Comparison of ENCODE assay signal across 8 cellular contexts in genomic region chr15:64856429-64857145, GRCh38. TPM values are rescaled to one million over a fixed set of nuclear protein-coding genes. Genes with fewer than 3 reads are reported as not detected.
DNase-seq lines count a peak whose midpoint lies in the region; ATAC-seq, FAIRE-seq and TF ChIP-seq lines count a peak whose summit lies in the region.

No MANE protein-coding gene starts in this region.

- H3K9me3 ChIP-seq in CD4-positive, alpha-beta memory T cell (ENCODE audit: control insufficient read depth in 1 of 2, low read length in 2 of 2), result no peaks in the 10 kb centered on the region
- no peaks in the 10 kb centered on the region for H3K9me3 ChIP-seq in ovary

- CTCF ChIA-PET in CD4-positive, alpha-beta memory T cell (lab: Charles Lee; ENCODE audit: partially characterized antibody), result interaction anchor here (0.6 to 3.1 kb wide), 8 partner anchors 10 to 50 kb away, joined by 3 to 14 read pairs (median 4); no protein-coding TSS in a partner anchor
- CTCF ChIA-PET in T-cell (lab: Charles Lee), result interaction anchor here in 1 of 2 donors (0.6 kb wide), 1 partner anchor 193 kb away, joined by 3 read pairs; no protein-coding TSS in a partner anchor

- DNase-seq in CD4-positive, alpha-beta memory T cell, result no peak
- DNase-seq in T-cell (no peak), frontal cortex (ENCODE audit: low spot score in 2 of 2) (peak; percentile 68 to 75), ovary (peak; percentile 49 to 73 (median 57)), NCI-H128 (lab: John Stamatoyannopoulos, UW; ENCODE audit: unreplicated experiment) (no peak), SIG-M5 treated with dmso at 0.1 percent for 504 hours (lab: John Stamatoyannopoulos, UW; ENCODE audit: unreplicated experiment) (no peak)
- no peak for DNase-seq in stimulated activated CD4-positive, alpha-beta T cell treated with anti-CD3 and anti-CD28 coated beads, Interleukin-15, amount 100 ng/mL, for 24 hours

- no peaks in the 10 kb centered on the region for H3K27me3 ChIP-seq in CD4-positive, alpha-beta memory T cell (ENCODE audit: insufficient read depth, low read length)
- no peaks in the 10 kb centered on the region for H3K27me3 ChIP-seq in ovary

- H3K4me1 ChIP-seq in CD4-positive, alpha-beta memory T cell (ENCODE audit: insufficient read depth, low read length), result peaks cover 55% of the 10 kb centered on the region
- H3K4me1 ChIP-seq in ovary (ENCODE audit: insufficient read depth), result peaks cover 30% of the 10 kb centered on the region

- POLR2A ChIA-PET in CD4-positive, alpha-beta memory T cell (lab: Charles Lee; ENCODE audit: partially characterized antibody), result interaction anchor here (1.1 to 2.1 kb wide), 4 partner anchors 11 to 38 kb away, joined by 3 to 17 read pairs (median 4); no protein-coding TSS in a partner anchor
- POLR2A ChIA-PET in T-cell (lab: Charles Lee), result no interaction called here

- ATAC-seq in T-cell (replicated peaks in 1 of 4) (no peak), GM18505 (IDR thresholded peaks at IDR 0.05; ENCODE audit: unreplicated experiment) (no peak)

- H3K36me3 Mint-ChIP-seq in CD4-positive, alpha-beta memory T cell, result peaks cover 19 to 80% of the 10 kb centered on the region in 2 donors
- H3K36me3 Mint-ChIP-seq in T-cell, result peaks cover 29% of the 10 kb centered on the region

- no peak for TF ChIP-seq EP300 in ovary (IDR thresholded peaks at IDR 0.05)

- peak; percentile 3 for FAIRE-seq in frontal cortex (lab: Jason Lieb, UNC)

- peaks cover 38 to 68% (median 54%) of the 10 kb centered on the region in 4 donors for H3K4me1 Mint-ChIP-seq in CD4-positive, alpha-beta memory T cell
- H3K4me1 Mint-ChIP-seq in T-cell, result peaks cover 44 to 62% (median 60%) of the 10 kb centered on the region in 3 donors

- peak overlapping the region in 5 of 8 donors; percentile 1 to 50 (median 38) for H3K4me3 Mint-ChIP-seq in CD4-positive, alpha-beta memory T cell
- no peak overlapping the region for H3K4me3 Mint-ChIP-seq in T-cell

- H3K27ac ChIP-seq in CD4-positive, alpha-beta memory T cell (ENCODE audit: low read depth, low read length), result no peak overlapping the region
- H3K27ac ChIP-seq in ovary, result peak overlapping the region; percentile 38 to 54

- H3K27ac Mint-ChIP-seq in CD4-positive, alpha-beta memory T cell, result peak overlapping the region; percentile 71 to 91 (median 79)
- peak overlapping the region; percentile 40 to 53 for H3K27ac Mint-ChIP-seq in T-cell

- H3K27me3 Mint-ChIP-seq in CD4-positive, alpha-beta memory T cell, result no peaks in the 10 kb centered on the region
- H3K27me3 Mint-ChIP-seq in T-cell, result no peaks in the 10 kb centered on the region

- no peak overlapping the region for H3K4me3 ChIP-seq in CD4-positive, alpha-beta memory T cell (ENCODE audit: low read length in 2 of 2)
- H3K4me3 ChIP-seq in ovary, result no peak overlapping the region

- no peak for TF ChIP-seq CTCF in ovary (IDR thresholded peaks at IDR 0.05)

- intact Hi-C loops in CD4-positive, alpha-beta memory T cell (cut with micrococcal nuclease), result no loop called here
- intact Hi-C loops in ovary (cut with DNase I), result no loop called here

- TF ChIP-seq POLR2A in ovary (IDR thresholded peaks at IDR 0.05) (no peak), GM18505 (IDR thresholded peaks at IDR 0.05; ENCODE audit: borderline replicate concordance, extremely low read depth, insufficient read depth, insufficient read length) (no peak)

- 16 to 22% (median 18%) methylated on average over 5 of the region's 5 CpGs for WGBS in ovary, 3 donors

- H3K36me3 ChIP-seq in CD4-positive, alpha-beta memory T cell (ENCODE audit: insufficient read depth, low read length), result peaks cover 63% of the 10 kb centered on the region
- H3K36me3 ChIP-seq in ovary, result no peaks in the 10 kb centered on the region

- no peaks in the 10 kb centered on the region for H3K9me3 Mint-ChIP-seq in CD4-positive, alpha-beta memory T cell
- H3K9me3 Mint-ChIP-seq in T-cell, result no peaks in the 10 kb centered on the region

RNA-seq across cellular contexts. Expression of gene PLEKHO2, which starts 14.9 kb away (rescaled TPM):
- total RNA-seq in CD4-positive, alpha-beta memory T cell, result 10 to 100 TPM; 22.7 to 24.1 TPM
- 10 to 100 TPM; 10.6 to 29.1 TPM for polyA plus RNA-seq in CD4-positive, alpha-beta memory T cell
- 10 to 100 TPM in 4 of 5 donors, 1 to 10 TPM in 1; 9.2 to 22.7 (median 17.1) TPM for total RNA-seq in T-cell
- total RNA-seq in frontal cortex, result 4.5 TPM
- total RNA-seq in ovary, result 10 to 100 TPM; 12.6 to 42.7 (median 27.9) TPM
- 10 to 100 TPM; 16.6 to 19.5 TPM for polyA plus RNA-seq in ovary

RNA-seq across cellular contexts. Expression of gene PIF1, which starts 31.1 kb away (rescaled TPM):
- under 1 TPM; 0.17 to 0.58 TPM for total RNA-seq in CD4-positive, alpha-beta memory T cell
- not detected for polyA plus RNA-seq in CD4-positive, alpha-beta memory T cell
- total RNA-seq in T-cell (1 to 10 TPM in 3 of 5 donors, under 1 TPM in 2; 0.88 to 4.1 (median 1.1) TPM), frontal cortex (0.82 TPM), ovary (1 to 10 TPM in 2 of 7 donors, under 1 TPM in 3, not detected in 2; 0.18 to 1.4 (median 0.37) TPM)
- polyA plus RNA-seq in ovary, result under 1 TPM; 0.98 to 0.99 TPM

RNA-seq across cellular contexts. Expression of gene ANKDD1A, which starts 55.1 kb away (rescaled TPM):
- 1 to 10 TPM; 4.5 to 5.9 TPM for total RNA-seq in CD4-positive, alpha-beta memory T cell
- polyA plus RNA-seq in CD4-positive, alpha-beta memory T cell, result 1 to 10 TPM in 1 of 2 donors, under 1 TPM in 1; 0.16 to 1.7 TPM
- total RNA-seq in T-cell (10 to 100 TPM in 2 of 5 donors, 1 to 10 TPM in 3; 1.7 to 13.4 (median 7.9) TPM), frontal cortex (13.9 TPM), ovary (10 to 100 TPM in 5 of 7 donors, 1 to 10 TPM in 2; 5.7 to 29.4 (median 12.1) TPM)
- 1 to 10 TPM; 6.2 to 10.0 TPM for polyA plus RNA-seq in ovary

Comparison
In these comparisons a context has a peak if more than half of its experiments do, and no peak if none do; other contexts are left out.
1. DNase-seq: peak in frontal cortex (2 of 2) and ovary (5 of 5); none in CD4-positive, alpha-beta memory T cell (0 of 5), T-cell (0 of 34), NCI-H128 (single experiment), stimulated activated CD4-positive, alpha-beta T cell treated with anti-CD3 and anti-CD28 coated beads, Interleukin-15, amount 100 ng/mL, for 24 hours (single experiment) and SIG-M5 treated with dmso at 0.1 percent for 504 hours (single experiment).
2. H3K4me3 Mint-ChIP-seq: peak in CD4-positive, alpha-beta memory T cell (5 of 8); none in T-cell (0 of 3).